ENCODE assay signal across 1 cellular context in the genomic region with DNA sequence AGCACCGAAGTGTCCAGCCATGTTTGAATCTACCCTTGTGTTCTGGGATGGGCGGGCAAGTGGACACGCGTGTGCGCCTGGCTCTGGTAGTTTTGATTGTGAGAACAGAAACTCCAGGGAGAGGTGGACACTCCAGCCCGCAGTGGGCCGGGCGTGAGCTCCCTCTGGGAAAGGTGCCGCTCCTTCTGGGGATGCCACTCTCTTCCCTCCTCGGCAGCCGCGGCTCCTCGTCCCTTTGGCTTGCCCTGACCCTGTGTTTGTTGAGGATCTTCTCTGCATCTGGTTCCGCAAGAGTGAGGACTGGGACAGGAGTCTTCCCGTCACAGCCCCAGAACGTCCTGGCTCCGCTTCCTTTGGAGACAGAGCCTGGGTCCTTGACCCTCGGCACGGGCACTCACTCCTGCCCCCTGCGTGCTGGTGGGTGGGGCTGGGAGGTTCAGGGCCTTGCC.
TF ChIP-seq lines count a peak whose summit lies in the region.

No MANE protein-coding gene starts in this region.

TF ChIP-seq in K562, 482 proteins besides CTCF, POLR2A, EP300 and RAD21:
- TF ChIP-seq ZNF146 (CRISPR knock-in tag; IDR thresholded peaks at IDR 0.05; ENCODE audit: unreplicated experiment): no peak
- TF ChIP-seq YY1 (IDR thresholded peaks at IDR 0.05; ENCODE audit: borderline replicate concordance in 1 of 3, control insufficient read depth in 1 of 3, extremely low read depth in 1 of 3, insufficient read depth in 3 of 3, insufficient read length in 1 of 3, insufficient replicate concordance in 2 of 3, low read depth in 1 of 3, low read length in 2 of 3): no peak
- no peak for TF ChIP-seq ADNP (tag; IDR thresholded peaks at IDR 0.05)
- TF ChIP-seq, protein P1, sequence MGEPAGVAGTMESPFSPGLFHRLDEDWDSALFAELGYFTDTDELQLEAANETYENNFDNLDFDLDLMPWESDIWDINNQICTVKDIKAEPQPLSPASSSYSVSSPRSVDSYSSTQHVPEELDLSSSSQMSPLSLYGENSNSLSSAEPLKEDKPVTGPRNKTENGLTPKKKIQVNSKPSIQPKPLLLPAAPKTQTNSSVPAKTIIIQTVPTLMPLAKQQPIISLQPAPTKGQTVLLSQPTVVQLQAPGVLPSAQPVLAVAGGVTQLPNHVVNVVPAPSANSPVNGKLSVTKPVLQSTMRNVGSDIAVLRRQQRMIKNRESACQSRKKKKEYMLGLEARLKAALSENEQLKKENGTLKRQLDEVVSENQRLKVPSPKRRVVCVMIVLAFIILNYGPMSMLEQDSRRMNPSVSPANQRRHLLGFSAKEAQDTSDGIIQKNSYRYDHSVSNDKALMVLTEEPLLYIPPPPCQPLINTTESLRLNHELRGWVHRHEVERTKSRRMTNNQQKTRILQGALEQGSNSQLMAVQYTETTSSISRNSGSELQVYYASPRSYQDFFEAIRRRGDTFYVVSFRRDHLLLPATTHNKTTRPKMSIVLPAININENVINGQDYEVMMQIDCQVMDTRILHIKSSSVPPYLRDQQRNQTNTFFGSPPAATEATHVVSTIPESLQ (CRISPR knock-in tag; IDR thresholded peaks at IDR 0.05): no peak
- TF ChIP-seq, protein P2, sequence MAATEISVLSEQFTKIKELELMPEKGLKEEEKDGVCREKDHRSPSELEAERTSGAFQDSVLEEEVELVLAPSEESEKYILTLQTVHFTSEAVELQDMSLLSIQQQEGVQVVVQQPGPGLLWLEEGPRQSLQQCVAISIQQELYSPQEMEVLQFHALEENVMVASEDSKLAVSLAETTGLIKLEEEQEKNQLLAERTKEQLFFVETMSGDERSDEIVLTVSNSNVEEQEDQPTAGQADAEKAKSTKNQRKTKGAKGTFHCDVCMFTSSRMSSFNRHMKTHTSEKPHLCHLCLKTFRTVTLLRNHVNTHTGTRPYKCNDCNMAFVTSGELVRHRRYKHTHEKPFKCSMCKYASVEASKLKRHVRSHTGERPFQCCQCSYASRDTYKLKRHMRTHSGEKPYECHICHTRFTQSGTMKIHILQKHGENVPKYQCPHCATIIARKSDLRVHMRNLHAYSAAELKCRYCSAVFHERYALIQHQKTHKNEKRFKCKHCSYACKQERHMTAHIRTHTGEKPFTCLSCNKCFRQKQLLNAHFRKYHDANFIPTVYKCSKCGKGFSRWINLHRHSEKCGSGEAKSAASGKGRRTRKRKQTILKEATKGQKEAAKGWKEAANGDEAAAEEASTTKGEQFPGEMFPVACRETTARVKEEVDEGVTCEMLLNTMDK (IDR thresholded peaks at IDR 0.05; ENCODE audit: borderline replicate concordance, insufficient read depth, low read depth, low read length, poor library complexity, severe bottlenecking): no peak
- TF ChIP-seq PPARD (CRISPR knock-in tag; IDR thresholded peaks at IDR 0.05): no peak
- TF ChIP-seq, protein P3, sequence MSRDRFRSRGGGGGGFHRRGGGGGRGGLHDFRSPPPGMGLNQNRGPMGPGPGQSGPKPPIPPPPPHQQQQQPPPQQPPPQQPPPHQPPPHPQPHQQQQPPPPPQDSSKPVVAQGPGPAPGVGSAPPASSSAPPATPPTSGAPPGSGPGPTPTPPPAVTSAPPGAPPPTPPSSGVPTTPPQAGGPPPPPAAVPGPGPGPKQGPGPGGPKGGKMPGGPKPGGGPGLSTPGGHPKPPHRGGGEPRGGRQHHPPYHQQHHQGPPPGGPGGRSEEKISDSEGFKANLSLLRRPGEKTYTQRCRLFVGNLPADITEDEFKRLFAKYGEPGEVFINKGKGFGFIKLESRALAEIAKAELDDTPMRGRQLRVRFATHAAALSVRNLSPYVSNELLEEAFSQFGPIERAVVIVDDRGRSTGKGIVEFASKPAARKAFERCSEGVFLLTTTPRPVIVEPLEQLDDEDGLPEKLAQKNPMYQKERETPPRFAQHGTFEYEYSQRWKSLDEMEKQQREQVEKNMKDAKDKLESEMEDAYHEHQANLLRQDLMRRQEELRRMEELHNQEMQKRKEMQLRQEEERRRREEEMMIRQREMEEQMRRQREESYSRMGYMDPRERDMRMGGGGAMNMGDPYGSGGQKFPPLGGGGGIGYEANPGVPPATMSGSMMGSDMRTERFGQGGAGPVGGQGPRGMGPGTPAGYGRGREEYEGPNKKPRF (IDR thresholded peaks at IDR 0.05; ENCODE audit: low read depth, low read length): no peak
- TF ChIP-seq BDP1 (IDR thresholded peaks at IDR 0.05; ENCODE audit: insufficient read depth, insufficient read length): no peak
- no peak for TF ChIP-seq GTF2F1 (IDR thresholded peaks at IDR 0.05; ENCODE audit: low read depth, low read length)
- TF ChIP-seq SMC3 (conservative IDR thresholded peaks at IDR 0.05; ENCODE audit: insufficient read depth, low read depth, low read length): no peak
- TF ChIP-seq LEF1 (IDR thresholded peaks at IDR 0.05): no peak
- no peak for TF ChIP-seq ZNF165 (CRISPR knock-in tag; IDR thresholded peaks at IDR 0.05; ENCODE audit: borderline replicate concordance)
- no peak for TF ChIP-seq CHD1 (IDR thresholded peaks at IDR 0.05; ENCODE audit: low read length)
TF ChIP-seq in K562: peak in this region for 0.
